Comparison of ENCODE assay signal across 8 cellular contexts in the genomic region with DNA sequence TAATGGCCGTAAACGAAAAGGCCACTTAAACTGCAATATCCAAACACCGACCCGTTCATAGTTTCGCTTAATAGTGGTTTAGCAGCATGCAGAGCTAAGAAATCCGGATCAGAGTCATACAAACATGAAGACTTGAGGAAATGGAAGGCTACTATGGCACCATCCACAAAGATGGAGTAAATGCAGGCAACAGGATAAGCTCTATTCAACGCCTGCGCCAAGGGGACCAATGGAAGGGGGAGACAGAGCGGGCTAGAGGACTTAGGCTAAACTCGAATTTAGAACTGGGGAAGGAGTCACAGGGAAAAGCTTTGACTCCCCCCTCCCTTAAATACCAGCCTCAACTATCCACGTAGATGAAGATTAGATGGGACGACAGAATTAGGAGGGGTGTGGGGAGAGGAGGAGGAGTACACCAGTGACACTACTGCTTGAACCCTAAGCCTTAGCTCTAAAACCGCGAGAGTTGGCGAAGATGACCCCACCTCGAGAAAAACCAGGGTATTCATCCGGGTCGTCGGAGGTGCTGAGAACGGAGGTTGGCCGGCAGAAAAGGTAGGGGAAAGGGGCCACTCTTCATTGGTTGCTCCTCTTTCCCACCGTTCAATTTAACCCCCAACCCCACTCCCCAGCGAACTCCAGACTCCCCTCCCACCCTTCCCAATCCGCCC. TPM values are rescaled to one million over a fixed set of nuclear protein-coding genes. Genes with fewer than 3 reads are reported as not detected.
A peak's percentile ranks its signal among the peaks of the same experiment; 100 is the strongest.
DNase-seq lines count a peak whose midpoint lies in the region; ATAC-seq and TF ChIP-seq lines count a peak whose summit lies in the region.

No MANE protein-coding gene starts in this region.

- H4K20me1 ChIP-seq in neural cell (ENCODE audit: insufficient read depth): no peaks in the 10 kb centered on the region

- H3K9ac ChIP-seq in neural cell (ENCODE audit: low read length): peak overlapping the region; percentile 89

- peaks cover 48% of the 10 kb centered on the region for H3K79me2 ChIP-seq in neural cell (replicated peaks; ENCODE audit: insufficient read depth, low read length)

- peak overlapping the region; percentile 97 for H3K4me3 Mint-ChIP-seq in activated CD4-positive, alpha-beta T cell treated with anti-CD3 and anti-CD28 coated beads, Interleukin-2, amount 10 ng/mL, durations not matched to agents 24 days and 14 days

- H3K36me3 ChIP-seq in neural cell (ENCODE audit: insufficient read depth, low read length): no peaks in the 10 kb centered on the region

- no peaks in the 10 kb centered on the region for H3K27me3 Mint-ChIP-seq in activated CD4-positive, alpha-beta T cell treated with anti-CD3 and anti-CD28 coated beads, Interleukin-2, amount 10 ng/mL, durations not matched to agents 24 days and 14 days

- H3K27me3 ChIP-seq in neural cell (ENCODE audit: insufficient read depth, low read depth, low read length): no peaks in the 10 kb centered on the region

- TF ChIP-seq CTCF in neural cell (IDR thresholded peaks at IDR 0.05; ENCODE audit: poor library complexity, severe bottlenecking): no peak
- TF ChIP-seq CTCF in GM13977 (IDR thresholded peaks at IDR 0.05; ENCODE audit: extremely low read depth, insufficient read depth, missing control alignments): no peak

- peak overlapping the region; percentile 97 for H3K27ac Mint-ChIP-seq in activated CD4-positive, alpha-beta T cell treated with anti-CD3 and anti-CD28 coated beads, Interleukin-2, amount 10 ng/mL, durations not matched to agents 24 days and 14 days

- peaks cover 24% of the 10 kb centered on the region for H3K4me1 Mint-ChIP-seq in activated CD4-positive, alpha-beta T cell treated with anti-CD3 and anti-CD28 coated beads, Interleukin-2, amount 10 ng/mL, durations not matched to agents 24 days and 14 days

- no peaks in the 10 kb centered on the region for H3K9me2 ChIP-seq in neural cell (ENCODE audit: insufficient read depth, low read length)

- TF ChIP-seq EP300 in neural cell (conservative IDR thresholded peaks at IDR 0.05; ENCODE audit: poor library complexity, severe bottlenecking): no peak

- TF ChIP-seq POLR2A in erythroblast (IDR thresholded peaks at IDR 0.05; ENCODE audit: low read length): no peak

- no peak for ATAC-seq in esophagus mucosa

- H3K9me3 ChIP-seq in neural cell (ENCODE audit: low read length): no peaks in the 10 kb centered on the region

- no peak for TF ChIP-seq RAD21 in neural cell (conservative IDR thresholded peaks at IDR 0.05)

- in situ Hi-C loops in GM13977 (cut with MboI; ENCODE audit: low pct_unique_long_range_greater_than_20kb, low sequenced_read_pairs, unreplicated experiment): loop anchor here (25.0 kb wide), 1 partner anchor 154 kb away; no protein-coding TSS in a partner anchor

- H3K4me3 ChIP-seq in neural cell (ENCODE audit: low read length): peak overlapping the region; percentile 81

- intact Hi-C loops in activated CD4-positive, alpha-beta T cell treated with anti-CD3 and anti-CD28 coated beads, Interleukin-2, amount 10 ng/mL, durations not matched to agents 24 days and 14 days (cut with micrococcal nuclease): loop anchor here (5.0 to 10.0 kb wide), 3 partner anchors 261 to 952 kb away; partner anchors contain the start of genes RIBC1 and SMC1A

- H3K9me3 Mint-ChIP-seq in activated CD4-positive, alpha-beta T cell treated with anti-CD3 and anti-CD28 coated beads, Interleukin-2, amount 10 ng/mL, durations not matched to agents 24 days and 14 days: no peaks in the 10 kb centered on the region

- H3F3A ChIP-seq in neural cell (ENCODE audit: insufficient read depth, low read length, poor library complexity, severe bottlenecking): no peaks in the 10 kb centered on the region

- H2AFZ ChIP-seq in neural cell (ENCODE audit: low read depth, low read length): no peak overlapping the region

- H3K27ac ChIP-seq in neural cell (ENCODE audit: low read length): peak overlapping the region; percentile 92

- DNase-seq in activated naive CD4-positive, alpha-beta T cell treated with Interleukin-2 at 50 U/mL for 16 hours: peak; percentile 45
- no peak for DNase-seq in activated naive CD4-positive, alpha-beta T cell (lab: John Stamatoyannopoulos, UW)
- DNase-seq in NCI-H2227 treated with DMSO at 0.1 percent for 48 hours (lab: John Stamatoyannopoulos, UW): peak; percentile 30
- peak; percentile 82 for DNase-seq in activated CD4-positive, alpha-beta T cell treated with anti-CD3 and anti-CD28 coated beads, Interleukin-2, amount 10 ng/mL, durations not matched to agents 24 days and 14 days
- peak; percentile 74 to 75 for DNase-seq in erythroblast (lab: John Stamatoyannopoulos, UW)
- no peak for DNase-seq in GM13977 (ENCODE audit: low spot score)

- H3K36me3 Mint-ChIP-seq in activated CD4-positive, alpha-beta T cell treated with anti-CD3 and anti-CD28 coated beads, Interleukin-2, amount 10 ng/mL, durations not matched to agents 24 days and 14 days (ENCODE audit: low read depth): peaks cover 50% of the 10 kb centered on the region

- H3K4me2 ChIP-seq in neural cell (ENCODE audit: low read length): peak overlapping the region; percentile 44

TF ChIP-seq in neural cell, 6 proteins besides CTCF, POLR2A, EP300 and RAD21:
- TF ChIP-seq SMC3 (conservative IDR thresholded peaks at IDR 0.05; ENCODE audit: poor library complexity) (no peak), POLR2AphosphoS5 (IDR thresholded peaks at IDR 0.05) (no peak), TAF1 (IDR thresholded peaks at IDR 0.05; ENCODE audit: low read depth) (no peak), MXI1 (conservative IDR thresholded peaks at IDR 0.05; ENCODE audit: poor library complexity, severe bottlenecking) (no peak), EZH2 (IDR thresholded peaks at IDR 0.05; ENCODE audit: borderline replicate concordance, insufficient read depth, low read length, poor library complexity, severe bottlenecking) (no peak)
- TF ChIP-seq, protein P1, sequence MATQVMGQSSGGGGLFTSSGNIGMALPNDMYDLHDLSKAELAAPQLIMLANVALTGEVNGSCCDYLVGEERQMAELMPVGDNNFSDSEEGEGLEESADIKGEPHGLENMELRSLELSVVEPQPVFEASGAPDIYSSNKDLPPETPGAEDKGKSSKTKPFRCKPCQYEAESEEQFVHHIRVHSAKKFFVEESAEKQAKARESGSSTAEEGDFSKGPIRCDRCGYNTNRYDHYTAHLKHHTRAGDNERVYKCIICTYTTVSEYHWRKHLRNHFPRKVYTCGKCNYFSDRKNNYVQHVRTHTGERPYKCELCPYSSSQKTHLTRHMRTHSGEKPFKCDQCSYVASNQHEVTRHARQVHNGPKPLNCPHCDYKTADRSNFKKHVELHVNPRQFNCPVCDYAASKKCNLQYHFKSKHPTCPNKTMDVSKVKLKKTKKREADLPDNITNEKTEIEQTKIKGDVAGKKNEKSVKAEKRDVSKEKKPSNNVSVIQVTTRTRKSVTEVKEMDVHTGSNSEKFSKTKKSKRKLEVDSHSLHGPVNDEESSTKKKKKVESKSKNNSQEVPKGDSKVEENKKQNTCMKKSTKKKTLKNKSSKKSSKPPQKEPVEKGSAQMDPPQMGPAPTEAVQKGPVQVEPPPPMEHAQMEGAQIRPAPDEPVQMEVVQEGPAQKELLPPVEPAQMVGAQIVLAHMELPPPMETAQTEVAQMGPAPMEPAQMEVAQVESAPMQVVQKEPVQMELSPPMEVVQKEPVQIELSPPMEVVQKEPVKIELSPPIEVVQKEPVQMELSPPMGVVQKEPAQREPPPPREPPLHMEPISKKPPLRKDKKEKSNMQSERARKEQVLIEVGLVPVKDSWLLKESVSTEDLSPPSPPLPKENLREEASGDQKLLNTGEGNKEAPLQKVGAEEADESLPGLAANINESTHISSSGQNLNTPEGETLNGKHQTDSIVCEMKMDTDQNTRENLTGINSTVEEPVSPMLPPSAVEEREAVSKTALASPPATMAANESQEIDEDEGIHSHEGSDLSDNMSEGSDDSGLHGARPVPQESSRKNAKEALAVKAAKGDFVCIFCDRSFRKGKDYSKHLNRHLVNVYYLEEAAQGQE (IDR thresholded peaks at IDR 0.05; ENCODE audit: borderline replicate concordance): no peak

RNA-seq across cellular contexts. Expression of gene HUWE1, which starts 3.5 kb away (rescaled TPM):
- 461 and 485 TPM in 2 replicates for total RNA-seq in activated CD4-positive, alpha-beta T cell treated with anti-CD3 and anti-CD28 coated beads, Interleukin-2, amount 10 ng/mL, durations not matched to agents 24 days and 14 days
- polyA plus RNA-seq in neural cell: 24.5 and 25.0 TPM in 2 replicates
- polyA minus RNA-seq in neural cell: 162 and 192 TPM in 2 replicates
- 136 TPM for total RNA-seq in esophagus mucosa

Comparison
In these comparisons a context has a peak if more than half of its experiments do, and no peak if none do; other contexts are left out.
1. DNase-seq: peak in activated naive CD4-positive, alpha-beta T cell treated with Interleukin-2 at 50 U/mL for 16 hours (single experiment), NCI-H2227 treated with DMSO at 0.1 percent for 48 hours (single experiment), activated CD4-positive, alpha-beta T cell treated with anti-CD3 and anti-CD28 coated beads, Interleukin-2, amount 10 ng/mL, durations not matched to agents 24 days and 14 days (single experiment) and erythroblast (2 of 2); none in activated naive CD4-positive, alpha-beta T cell (0 of 4) and GM13977 (single experiment).